Comparison of ENCODE assay signal across 26 cellular contexts in the genomic region with DNA sequence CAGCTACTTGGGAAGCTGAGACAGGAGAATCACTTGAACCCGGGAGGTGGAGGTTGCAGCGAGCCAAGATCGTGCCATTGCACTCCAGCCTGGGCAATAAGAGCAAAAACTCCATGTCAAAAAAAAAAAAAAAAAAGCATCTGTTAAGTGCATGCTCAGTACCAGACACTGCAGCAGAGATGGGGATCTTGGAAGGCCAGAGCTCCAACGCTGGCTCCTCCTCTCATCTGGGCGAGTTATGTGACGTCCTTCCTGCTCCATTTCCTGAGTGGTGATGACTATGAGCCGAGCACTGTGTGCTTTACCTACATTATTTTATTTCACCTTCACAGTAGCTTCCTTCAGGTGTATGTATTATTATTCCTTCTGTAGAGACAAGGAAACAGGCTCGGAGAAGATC. TPM values are rescaled to one million over a fixed set of nuclear protein-coding genes. Genes with fewer than 3 reads are reported as not detected.
"Had no signal": no experiment of that assay in that cellular context is flagged by ENCODE, and none has a peak within 500 bp of the region (broad histone marks: within the 10 kb centered on the region; RNA-seq: fewer than 3 reads in every experiment).

No MANE protein-coding gene starts in this region.

- H3K9me3 Mint-ChIP-seq: natural killer cell treated with Interleukin-12 subunit alpha and Interleukin-12 subunit beta and Interleukin-15 and Interleukin-18, amount 100 ng/mL, for 72 hours; stimulated activated naive CD8-positive, alpha-beta T cell treated with anti-CD3 and anti-CD28 coated beads, Interleukin-15, amount 100 ng/mL, for 72 hours had no signal

- H3K27ac ChIP-seq: colonic mucosa, esophagus squamous epithelium, hepatocyte, parathyroid adenoma, prostate gland, sigmoid colon, skin epidermis, testis, tibial nerve had no signal

- H2AFZ ChIP-seq: hepatocyte, parathyroid adenoma had no signal

- H3K36me3 Mint-ChIP-seq: natural killer cell treated with Interleukin-12 subunit alpha and Interleukin-12 subunit beta and Interleukin-15 and Interleukin-18, amount 100 ng/mL, for 72 hours had no signal

- ATAC-seq: left colon; left ventricle myocardium superior; natural killer cell treated with Interleukin-12 subunit alpha and Interleukin-12 subunit beta and Interleukin-15 and Interleukin-18, amount 100 ng/mL, for 72 hours; stimulated activated naive B cell treated with anti-CD40 and anti-IgM and Interleukin-4, amounts not matched to agents 10 μg/mL and 1 μg/mL and 100 μg/mL, for 72 hours; stimulated activated naive CD8-positive, alpha-beta T cell treated with anti-CD3 and anti-CD28 coated beads, Interleukin-15, amount 100 ng/mL, for 72 hours had no signal

- H3K36me3 ChIP-seq: colonic mucosa, prostate gland had no signal

- H3K9ac ChIP-seq: parathyroid adenoma had no signal

- H3K4me1 ChIP-seq: colonic mucosa, prostate gland had no signal

- H3K79me2 ChIP-seq: hepatocyte, parathyroid adenoma had no signal

- H3K4me2 ChIP-seq: hepatocyte had no signal

- H3K4me3 Mint-ChIP-seq: natural killer cell treated with Interleukin-12 subunit alpha and Interleukin-12 subunit beta and Interleukin-15 and Interleukin-18, amount 100 ng/mL, for 72 hours; stimulated activated naive B cell treated with anti-CD40 and anti-IgM and Interleukin-4, amounts not matched to agents 10 μg/mL and 1 μg/mL and 100 μg/mL, for 72 hours; stimulated activated naive CD8-positive, alpha-beta T cell treated with anti-CD3 and anti-CD28 coated beads, Interleukin-15, amount 100 ng/mL, for 72 hours had no signal

- DNase-seq: colonic mucosa; dermis blood vessel endothelial cell; esophagus squamous epithelium; foreskin fibroblast; left colon; left ventricle myocardium superior; mesenchymal stem cell; midbrain; occipital lobe; retina; sigmoid colon; stimulated activated CD4-positive, alpha-beta T cell treated with anti-CD3 and anti-CD28 coated beads, Interleukin-2, amount 100 ng/mL, for 24 hours; stimulated activated CD4-positive, alpha-beta T cell treated with anti-CD3 and anti-CD28 coated beads, Interleukin-4, amount 100 ng/mL, for 4 hours; stimulated activated naive B cell treated with anti-CD40 and anti-IgM and Interleukin-4, amounts not matched to agents 10 μg/mL and 1 μg/mL and 100 μg/mL, for 72 hours; stimulated activated naive CD8-positive, alpha-beta T cell treated with anti-CD3 and anti-CD28 coated beads, Interleukin-15, amount 100 ng/mL, for 72 hours; testis had no signal

- H3K27ac Mint-ChIP-seq: natural killer cell treated with Interleukin-12 subunit alpha and Interleukin-12 subunit beta and Interleukin-15 and Interleukin-18, amount 100 ng/mL, for 72 hours; stimulated activated naive B cell treated with anti-CD40 and anti-IgM and Interleukin-4, amounts not matched to agents 10 μg/mL and 1 μg/mL and 100 μg/mL, for 72 hours had no signal

- H3K27me3 ChIP-seq: colonic mucosa, testis had no signal

- H3K9me3 ChIP-seq: colonic mucosa, esophagus squamous epithelium, prostate gland, sigmoid colon, testis, tibial nerve had no signal

- H3K4me3 ChIP-seq: colonic mucosa, esophagus squamous epithelium, hepatocyte, lung, prostate gland, sigmoid colon, skin epidermis, testis, tibial nerve had no signal

RNA-seq across cellular contexts. Expression of a gene that starts 38.5 kb away (rescaled TPM):
- total RNA-seq: dermis blood vessel endothelial cell; epithelial cell of proximal tubule; hepatocyte; kidney epithelial cell; natural killer cell treated with Interleukin-12 subunit alpha and Interleukin-12 subunit beta and Interleukin-15 and Interleukin-18, amount 100 ng/mL, for 72 hours; subcutaneous adipose tissue had no signal
- polyA plus RNA-seq: hepatocyte had no signal
